14 cellular contexts compared by ENCODE assay signal in genomic region chr18:51290864-51291263, GRCh38.
"Had no signal": no experiment of that assay in that cellular context is flagged by ENCODE, and none has a peak within 500 bp of the region (broad histone marks: within the 10 kb centered on the region; RNA-seq: fewer than 3 reads in every experiment).

No MANE protein-coding gene starts in this region.

- H3K36me3 Mint-ChIP-seq: natural killer cell had no signal

- H3K4me1 Mint-ChIP-seq: activated CD4-positive, alpha-beta memory T cell treated with anti-CD3 and anti-CD28 coated beads, Interleukin-2, amount 10 ng/mL, durations not matched to agents 7 days and 5 days; natural killer cell; T-helper 17 cell had no signal

- H3K4me3 Mint-ChIP-seq: activated CD4-positive, alpha-beta memory T cell treated with anti-CD3 and anti-CD28 coated beads, Interleukin-2, amount 10 ng/mL, durations not matched to agents 7 days and 5 days; activated naive CD4-positive, alpha-beta T cell treated with anti-CD3 and anti-CD28 coated beads for 36 hours; dendritic cell treated with granulocyte-macrophage colony-stimulating factor and Interleukin-4, amounts not matched to agents 40 ng/mL and 50 ng/mL, for 4 days; natural killer cell; T-helper 17 cell had no signal

- H3K9me3 ChIP-seq: mucosa of descending colon had no signal

- DNase-seq: activated CD4-positive, alpha-beta memory T cell treated with anti-CD3 and anti-CD28 coated beads, Interleukin-2, amount 10 ng/mL, durations not matched to agents 7 days and 5 days; activated CD4-positive, alpha-beta T cell treated with anti-CD3 and anti-CD28 coated beads for 1 hour; activated naive CD4-positive, alpha-beta T cell treated with anti-CD3 and anti-CD28 coated beads for 36 hours; mucosa of descending colon; natural killer cell; nucleus accumbens; stimulated activated CD4-positive, alpha-beta T cell treated with anti-CD3 and anti-CD28 coated beads, Interleukin-2, amount 100 ng/mL, for 24 hours; stimulated activated naive CD4-positive, alpha-beta T cell; T-helper 17 cell; trophoblast cell had no signal

- H3K27ac Mint-ChIP-seq: activated CD4-positive, alpha-beta memory T cell treated with anti-CD3 and anti-CD28 coated beads, Interleukin-2, amount 10 ng/mL, durations not matched to agents 7 days and 5 days; activated naive CD4-positive, alpha-beta T cell treated with anti-CD3 and anti-CD28 coated beads for 36 hours; dendritic cell treated with granulocyte-macrophage colony-stimulating factor and Interleukin-4, amounts not matched to agents 40 ng/mL and 50 ng/mL, for 4 days; natural killer cell; T-helper 17 cell had no signal

- H3K27ac ChIP-seq: SK-N-MC had no signal

- ATAC-seq: left lobe of liver, mucosa of descending colon, sciatic nerve, T-helper 17 cell had no signal

- H3K4me3 ChIP-seq: mucosa of descending colon, SK-N-MC had no signal

- H3K27me3 Mint-ChIP-seq: dendritic cell treated with granulocyte-macrophage colony-stimulating factor and Interleukin-4, amounts not matched to agents 40 ng/mL and 50 ng/mL, for 4 days had no signal
